ENCODE assay signal across 22 cellular contexts in the genomic region with DNA sequence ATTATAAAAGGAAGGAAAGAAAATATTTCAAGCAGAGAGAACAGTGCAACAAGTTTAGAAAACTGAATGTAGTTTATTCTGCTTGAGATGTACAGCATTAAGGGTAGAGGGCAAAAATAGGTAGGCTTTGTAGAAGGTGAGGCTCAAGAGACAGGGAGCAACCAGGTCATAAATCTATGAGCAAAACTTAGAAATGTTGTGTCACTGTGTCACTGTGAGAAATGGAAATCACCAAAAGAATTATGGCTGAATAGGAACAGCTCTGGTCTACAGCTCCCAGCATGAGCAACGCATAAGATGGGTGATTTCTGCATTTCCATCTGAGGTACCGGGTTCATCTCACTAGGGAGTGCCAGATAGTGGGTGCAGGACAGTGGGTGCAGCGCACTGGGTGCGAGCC.
"Had no signal": no experiment of that assay in that cellular context is flagged by ENCODE, and none has a peak within 500 bp of the region (broad histone marks: within the 10 kb centered on the region; RNA-seq: fewer than 3 reads in every experiment).

No MANE protein-coding gene starts in this region.

- ATAC-seq: Panc1, PC-3 had no signal

- DNase-seq: Karpas-422; KG1; MG63; NCI-H1092; NCI-H1105 treated with DMSO at 0.1 percent for 48 hours; NCI-H1417 treated with DMSO at 0.1 percent for 48 hours; NCI-H146; NCI-H1694 treated with DMSO at 0.1 percent for 48 hours; NCI-H1930; NCI-H2081; NCI-H2107; NCI-H2227 treated with DMSO at 0.1 percent for 48 hours; NCI-H446; NCI-H510A; NCI-H524 treated with DMSO at 0.1 percent for 48 hours; NCI-H69; NCI-H774; NK-92 treated with Interleukin-12 subunit alpha and Interleukin-12 subunit beta, amount 100 ng/mL, for 24 hours; PC-3; SHP77; SK-N-SH had no signal
